31 cellular contexts compared by ENCODE assay signal in genomic region chr14:25463475-25463874, GRCh38.
"Had no signal": no experiment of that assay in that cellular context is flagged by ENCODE, and none has a peak within 500 bp of the region (broad histone marks: within the 10 kb centered on the region; RNA-seq: fewer than 3 reads in every experiment).

No MANE protein-coding gene starts in this region.

- H3K4me1 ChIP-seq: gastroesophageal sphincter, thyroid gland, upper lobe of left lung had no signal

- H3K27me3 Mint-ChIP-seq: activated CD4-positive, alpha-beta memory T cell treated with anti-CD3 and anti-CD28 coated beads for 36 hours; activated CD4-positive, alpha-beta T cell treated with anti-CD3 and anti-CD28 coated beads, Interleukin-2, amount 10 ng/mL, durations not matched to agents 24 days and 14 days; activated T-cell treated with anti-CD3 and anti-CD28 coated beads, Interleukin-2, amount 50 U/mL, for 24 hours; effector memory CD8-positive, alpha-beta T cell; natural killer cell treated with Interleukin-12 subunit alpha and Interleukin-12 subunit beta and Interleukin-15 and Interleukin-18, amount 100 ng/mL, for 72 hours; progenitor cell of endocrine pancreas; stimulated activated naive CD8-positive, alpha-beta T cell treated with anti-CD3 and anti-CD28 coated beads, Interleukin-15, amount 100 ng/mL, for 72 hours had no signal

- H3K79me2 ChIP-seq: hepatocyte had no signal

- H3K27ac Mint-ChIP-seq: activated CD4-positive, alpha-beta memory T cell treated with anti-CD3 and anti-CD28 coated beads for 36 hours; activated CD4-positive, alpha-beta T cell treated with anti-CD3 and anti-CD28 coated beads, Interleukin-2, amount 10 ng/mL, durations not matched to agents 24 days and 14 days; activated T-cell treated with anti-CD3 and anti-CD28 coated beads, Interleukin-2, amount 50 U/mL, for 24 hours; effector memory CD8-positive, alpha-beta T cell; natural killer cell treated with Interleukin-12 subunit alpha and Interleukin-12 subunit beta and Interleukin-15 and Interleukin-18, amount 100 ng/mL, for 72 hours; progenitor cell of endocrine pancreas; stimulated activated effector memory CD8-positive, alpha-beta T cell treated with anti-CD3 and anti-CD28 coated beads, Interleukin-12 subunit alpha, Interleukin-12 subunit beta, amount 100 ng/mL, for 72 hours; stimulated activated naive CD8-positive, alpha-beta T cell treated with anti-CD3 and anti-CD28 coated beads, Interleukin-15, amount 100 ng/mL, for 72 hours had no signal

- H3K4me1 Mint-ChIP-seq: activated CD4-positive, alpha-beta T cell treated with anti-CD3 and anti-CD28 coated beads, Interleukin-2, amount 10 ng/mL, durations not matched to agents 24 days and 14 days; stimulated activated effector memory CD8-positive, alpha-beta T cell treated with anti-CD3 and anti-CD28 coated beads, Interleukin-12 subunit alpha, Interleukin-12 subunit beta, amount 100 ng/mL, for 72 hours; stimulated activated naive CD8-positive, alpha-beta T cell treated with anti-CD3 and anti-CD28 coated beads, Interleukin-15, amount 100 ng/mL, for 72 hours had no signal

- H2AFZ ChIP-seq: hepatocyte had no signal

- H3K27ac ChIP-seq: brain microvascular endothelial cell, coronary artery, dorsolateral prefrontal cortex, gastroesophageal sphincter, hepatocyte, neutrophil, skin epidermis, thyroid gland, upper lobe of left lung, WERI-Rb-1 had no signal

- H3K4me3 Mint-ChIP-seq: activated CD4-positive, alpha-beta memory T cell treated with anti-CD3 and anti-CD28 coated beads for 36 hours; activated CD4-positive, alpha-beta T cell treated with anti-CD3 and anti-CD28 coated beads, Interleukin-2, amount 10 ng/mL, durations not matched to agents 24 days and 14 days; activated T-cell treated with anti-CD3 and anti-CD28 coated beads, Interleukin-2, amount 50 U/mL, for 24 hours; effector memory CD8-positive, alpha-beta T cell; natural killer cell treated with Interleukin-12 subunit alpha and Interleukin-12 subunit beta and Interleukin-15 and Interleukin-18, amount 100 ng/mL, for 72 hours; stimulated activated effector memory CD8-positive, alpha-beta T cell treated with anti-CD3 and anti-CD28 coated beads, Interleukin-12 subunit alpha, Interleukin-12 subunit beta, amount 100 ng/mL, for 72 hours; stimulated activated naive CD8-positive, alpha-beta T cell treated with anti-CD3 and anti-CD28 coated beads, Interleukin-15, amount 100 ng/mL, for 72 hours had no signal

- H3K9me3 ChIP-seq: mucosa of descending colon, neutrophil, thyroid gland, upper lobe of left lung had no signal

- H3K4me2 ChIP-seq: hepatocyte had no signal

- ATAC-seq: effector memory CD8-positive, alpha-beta T cell; gastroesophageal sphincter; left cardiac atrium; left ventricle myocardium superior; mucosa of descending colon; natural killer cell treated with Interleukin-12 subunit alpha and Interleukin-12 subunit beta and Interleukin-15 and Interleukin-18, amount 100 ng/mL, for 72 hours; sciatic nerve; stimulated activated effector memory CD8-positive, alpha-beta T cell treated with anti-CD3 and anti-CD28 coated beads, Interleukin-12 subunit alpha, Interleukin-12 subunit beta, amount 100 ng/mL, for 72 hours; stimulated activated naive CD8-positive, alpha-beta T cell treated with anti-CD3 and anti-CD28 coated beads, Interleukin-15, amount 100 ng/mL, for 72 hours had no signal

- H3K36me3 ChIP-seq: brain microvascular endothelial cell, gastroesophageal sphincter, neutrophil, thyroid gland, upper lobe of left lung, WERI-Rb-1 had no signal

- H3K36me3 Mint-ChIP-seq: activated CD4-positive, alpha-beta memory T cell treated with anti-CD3 and anti-CD28 coated beads for 36 hours; natural killer cell treated with Interleukin-12 subunit alpha and Interleukin-12 subunit beta and Interleukin-15 and Interleukin-18, amount 100 ng/mL, for 72 hours; stimulated activated effector memory CD8-positive, alpha-beta T cell treated with anti-CD3 and anti-CD28 coated beads, Interleukin-12 subunit alpha, Interleukin-12 subunit beta, amount 100 ng/mL, for 72 hours had no signal

- DNase-seq: activated CD4-positive, alpha-beta memory T cell treated with anti-CD3 and anti-CD28 coated beads for 36 hours; activated CD4-positive, alpha-beta T cell treated with anti-CD3 and anti-CD28 coated beads, Interleukin-2, amount 10 ng/mL, durations not matched to agents 24 days and 14 days; activated CD4-positive, CD25-positive, alpha-beta regulatory T cell treated with anti-CD3 and anti-CD28 coated beads, Interleukin-2, amount 50 U/mL, for 72 hours; activated CD8-positive, alpha-beta memory T cell treated with anti-CD3 and anti-CD28 coated beads, Interleukin-2, amount 50 U/mL, for 4 hours; activated gamma-delta T cell; activated naive CD4-positive, alpha-beta T cell treated with anti-CD3 and anti-CD28 coated beads, Interleukin-2, amount 50 U/mL, for 16 hours; activated T-cell treated with anti-CD3 and anti-CD28 coated beads, Interleukin-2, amount 50 U/mL, for 24 hours; amniotic stem cell; brain microvascular endothelial cell; dorsolateral prefrontal cortex; effector memory CD8-positive, alpha-beta T cell; erythroblast; left cardiac atrium; left ventricle myocardium superior; mucosa of descending colon; stimulated activated CD4-positive, alpha-beta T cell treated with anti-CD3 and anti-CD28 coated beads, Interleukin-4, amount 100 ng/mL, for 24 hours; stimulated activated naive CD8-positive, alpha-beta T cell treated with anti-CD3 and anti-CD28 coated beads, Interleukin-15, amount 100 ng/mL, for 72 hours; substantia nigra; T1000; thyroid gland; upper lobe of left lung; WERI-Rb-1 had no signal

- H3K9me3 Mint-ChIP-seq: activated CD4-positive, alpha-beta memory T cell treated with anti-CD3 and anti-CD28 coated beads for 36 hours; activated CD4-positive, alpha-beta T cell treated with anti-CD3 and anti-CD28 coated beads, Interleukin-2, amount 10 ng/mL, durations not matched to agents 24 days and 14 days; natural killer cell treated with Interleukin-12 subunit alpha and Interleukin-12 subunit beta and Interleukin-15 and Interleukin-18, amount 100 ng/mL, for 72 hours; stimulated activated effector memory CD8-positive, alpha-beta T cell treated with anti-CD3 and anti-CD28 coated beads, Interleukin-12 subunit alpha, Interleukin-12 subunit beta, amount 100 ng/mL, for 72 hours; stimulated activated naive CD8-positive, alpha-beta T cell treated with anti-CD3 and anti-CD28 coated beads, Interleukin-15, amount 100 ng/mL, for 72 hours had no signal

- H3K27me3 ChIP-seq: brain microvascular endothelial cell, dorsolateral prefrontal cortex, gastroesophageal sphincter, hepatocyte, neutrophil, thyroid gland, upper lobe of left lung had no signal

- H3K4me3 ChIP-seq: coronary artery, dorsolateral prefrontal cortex, gastroesophageal sphincter, hepatocyte, mucosa of descending colon, skin epidermis, thyroid gland, upper lobe of left lung had no signal
